8 cellular contexts compared by ENCODE assay signal in genomic region chr22:20243545-20244249, GRCh38. TPM values are rescaled to one million over a fixed set of nuclear protein-coding genes. Genes with fewer than 3 reads are reported as not detected.
DNase-seq lines count a peak whose midpoint lies in the region; ATAC-seq and TF ChIP-seq lines count a peak whose summit lies in the region.

No MANE protein-coding gene starts in this region.

- ATAC-seq in CD4-positive, CD25-positive, alpha-beta regulatory T cell (ENCODE audit: low read depth in 2 of 2): peak; percentile 56 to 64
- peak; percentile 79 for ATAC-seq in activated T-helper 17 cell treated with anti-CD3 and anti-CD28 coated beads, Interleukin-2, amount 50 U/mL, for 72 hours (replicated peaks)
- ATAC-seq in HG02870 (IDR thresholded peaks at IDR 0.05; ENCODE audit: unreplicated experiment) (no peak), HG02588 (IDR thresholded peaks at IDR 0.05; ENCODE audit: unreplicated experiment) (no peak)

- H3K36me3 ChIP-seq in CD4-positive, CD25-positive, alpha-beta regulatory T cell (ENCODE audit: control insufficient read depth, insufficient read depth, low read length): no peaks in the 10 kb centered on the region
- H3K36me3 ChIP-seq in HUES48 (ENCODE audit: control insufficient read depth, insufficient read depth, low read length): no peaks in the 10 kb centered on the region; the same call in 1 of the 2 replicates
- no peaks in the 10 kb centered on the region for H3K36me3 ChIP-seq in OCI-LY3 (replicated peaks; ENCODE audit: low read depth, low read length)

- peaks cover 0 to 44% (median 20%) of the 10 kb centered on the region in 4 donors for H3K4me1 Mint-ChIP-seq in CD4-positive, CD25-positive, alpha-beta regulatory T cell
- H3K4me1 Mint-ChIP-seq in activated T-helper 17 cell treated with anti-CD3 and anti-CD28 coated beads, Interleukin-2, amount 50 U/mL, for 72 hours: peaks cover 23% of the 10 kb centered on the region

- no peak overlapping the region for H3K4me2 ChIP-seq in OCI-LY3 (ENCODE audit: low read length)

- no peaks in the 10 kb centered on the region for H3K36me3 Mint-ChIP-seq in CD4-positive, CD25-positive, alpha-beta regulatory T cell
- H3K36me3 Mint-ChIP-seq in activated T-helper 17 cell treated with anti-CD3 and anti-CD28 coated beads, Interleukin-2, amount 50 U/mL, for 72 hours (ENCODE audit: low read depth): no peaks in the 10 kb centered on the region

- peak; percentile 29 to 87 (median 36) for DNase-seq in CD4-positive, CD25-positive, alpha-beta regulatory T cell
- peak; percentile 70 for DNase-seq in fibroblast of villous mesenchyme (ENCODE audit: low read depth)
- peak in 8 of 10 donors; percentile 72 to 98 (median 86) for DNase-seq in posterior cingulate gyrus

- H3K27ac ChIP-seq in CD4-positive, CD25-positive, alpha-beta regulatory T cell (ENCODE audit: insufficient read depth, low read length, poor library complexity, severe bottlenecking): peak overlapping the region; percentile 69
- peak overlapping the region; percentile 53 for H3K27ac ChIP-seq in HUES48 (ENCODE audit: low read depth, low read length)
- H3K27ac ChIP-seq in OCI-LY3 (ENCODE audit: low read length): no peak overlapping the region

- no peak overlapping the region for H3K4me3 ChIP-seq in CD4-positive, CD25-positive, alpha-beta regulatory T cell (ENCODE audit: low read depth, low read length)
- H3K4me3 ChIP-seq in HUES48 (ENCODE audit: low read depth, low read length): no peak overlapping the region
- no peak overlapping the region for H3K4me3 ChIP-seq in OCI-LY3 (ENCODE audit: low read length)
- no peak overlapping the region for H3K4me3 ChIP-seq in fibroblast of villous mesenchyme (ENCODE audit: low read depth, low read length)

- H3K27me3 ChIP-seq in CD4-positive, CD25-positive, alpha-beta regulatory T cell (ENCODE audit: control insufficient read depth, insufficient read depth, low read length): no peaks in the 10 kb centered on the region
- H3K27me3 ChIP-seq in HUES48 (ENCODE audit: control insufficient read depth, insufficient read depth, low read length): no peaks in the 10 kb centered on the region
- H3K27me3 ChIP-seq in OCI-LY3 (ENCODE audit: low read depth, low read length): no peaks in the 10 kb centered on the region

- intact Hi-C loops in posterior cingulate gyrus (cut with DNase I): no loop called here

- H3K9me3 Mint-ChIP-seq in CD4-positive, CD25-positive, alpha-beta regulatory T cell: no peaks in the 10 kb centered on the region
- no peaks in the 10 kb centered on the region for H3K9me3 Mint-ChIP-seq in activated T-helper 17 cell treated with anti-CD3 and anti-CD28 coated beads, Interleukin-2, amount 50 U/mL, for 72 hours

- no peak for TF ChIP-seq CTCF in OCI-LY3 (IDR thresholded peaks at IDR 0.05; ENCODE audit: low read depth, low read length)
- TF ChIP-seq CTCF in fibroblast of villous mesenchyme (IDR thresholded peaks at IDR 0.05; ENCODE audit: insufficient read depth, low read depth, low read length): no peak

- H3K27ac Mint-ChIP-seq in CD4-positive, CD25-positive, alpha-beta regulatory T cell: peak overlapping the region; percentile 86 to 97 (median 93)
- H3K27ac Mint-ChIP-seq in activated T-helper 17 cell treated with anti-CD3 and anti-CD28 coated beads, Interleukin-2, amount 50 U/mL, for 72 hours: peak overlapping the region; percentile 89

- peak overlapping the region; percentile 67 to 79 (median 72) for H3K4me3 Mint-ChIP-seq in CD4-positive, CD25-positive, alpha-beta regulatory T cell
- H3K4me3 Mint-ChIP-seq in activated T-helper 17 cell treated with anti-CD3 and anti-CD28 coated beads, Interleukin-2, amount 50 U/mL, for 72 hours: peak overlapping the region; percentile 73

- H3K9ac ChIP-seq in HUES48 (ENCODE audit: low read depth, low read length) (no peak overlapping the region; the same call in 1 of the 2 replicates), OCI-LY3 (ENCODE audit: low read length) (no peak overlapping the region)

- H2AFZ ChIP-seq in OCI-LY3 (ENCODE audit: low read depth, low read length): 0 out of 2 replicates have a peak overlapping the region, but pooled peaks have one; percentile 18

- peaks cover 64% of the 10 kb centered on the region for H3K4me1 ChIP-seq in CD4-positive, CD25-positive, alpha-beta regulatory T cell (ENCODE audit: control insufficient read depth, insufficient read depth, low read length, poor library complexity, severe bottlenecking)
- H3K4me1 ChIP-seq in HUES48 (ENCODE audit: control insufficient read depth, insufficient read depth, low read length) (peaks cover 25% of the 10 kb centered on the region), OCI-LY3 (ENCODE audit: low read length) (peaks cover 6% of the 10 kb centered on the region; the same call in 1 of the 2 replicates)

- H3K27me3 Mint-ChIP-seq in CD4-positive, CD25-positive, alpha-beta regulatory T cell: no peaks in the 10 kb centered on the region
- H3K27me3 Mint-ChIP-seq in activated T-helper 17 cell treated with anti-CD3 and anti-CD28 coated beads, Interleukin-2, amount 50 U/mL, for 72 hours: no peaks in the 10 kb centered on the region

- H4K20me1 ChIP-seq in OCI-LY3 (ENCODE audit: insufficient read depth, low read length): no peaks in the 10 kb centered on the region

- no peaks in the 10 kb centered on the region for H3K79me2 ChIP-seq in OCI-LY3 (ENCODE audit: low read length)

- H3K9me3 ChIP-seq in CD4-positive, CD25-positive, alpha-beta regulatory T cell (ENCODE audit: control insufficient read depth in 2 of 2, low read length in 2 of 2): no peaks in the 10 kb centered on the region
- H3K9me3 ChIP-seq in HUES48 (ENCODE audit: control insufficient read depth, insufficient read depth, low read length) (no peaks in the 10 kb centered on the region), OCI-LY3 (ENCODE audit: insufficient read depth, low read length) (no peaks in the 10 kb centered on the region)

RNA-seq across cellular contexts. Expression of gene RTN4R, which starts 24.4 kb away (rescaled TPM):
- 1.3 TPM for total RNA-seq in CD4-positive, CD25-positive, alpha-beta regulatory T cell
- polyA plus RNA-seq in CD4-positive, CD25-positive, alpha-beta regulatory T cell: 1 to 10 TPM; 1.2 to 3.3 (median 1.9) TPM
- 1 to 10 TPM; 1.4 to 2.6 TPM for total RNA-seq in activated T-helper 17 cell treated with anti-CD3 and anti-CD28 coated beads, Interleukin-2, amount 50 U/mL, for 72 hours
- 0.97 and 1.3 TPM in 2 replicates for total RNA-seq in fibroblast of villous mesenchyme

Comparison
In these comparisons a context has a peak if more than half of its experiments do, and no peak if none do; other contexts are left out.
1. ATAC-seq: peak in CD4-positive, CD25-positive, alpha-beta regulatory T cell (2 of 2) and activated T-helper 17 cell treated with anti-CD3 and anti-CD28 coated beads, Interleukin-2, amount 50 U/mL, for 72 hours (single experiment); none in HG02870 (single experiment) and HG02588 (single experiment).
2. Peak in every context shown above with its lines, with median percentiles within 50 percentile points of each other: DNase-seq.